ENCODE assay signal across 1 cellular context in the genomic region with DNA sequence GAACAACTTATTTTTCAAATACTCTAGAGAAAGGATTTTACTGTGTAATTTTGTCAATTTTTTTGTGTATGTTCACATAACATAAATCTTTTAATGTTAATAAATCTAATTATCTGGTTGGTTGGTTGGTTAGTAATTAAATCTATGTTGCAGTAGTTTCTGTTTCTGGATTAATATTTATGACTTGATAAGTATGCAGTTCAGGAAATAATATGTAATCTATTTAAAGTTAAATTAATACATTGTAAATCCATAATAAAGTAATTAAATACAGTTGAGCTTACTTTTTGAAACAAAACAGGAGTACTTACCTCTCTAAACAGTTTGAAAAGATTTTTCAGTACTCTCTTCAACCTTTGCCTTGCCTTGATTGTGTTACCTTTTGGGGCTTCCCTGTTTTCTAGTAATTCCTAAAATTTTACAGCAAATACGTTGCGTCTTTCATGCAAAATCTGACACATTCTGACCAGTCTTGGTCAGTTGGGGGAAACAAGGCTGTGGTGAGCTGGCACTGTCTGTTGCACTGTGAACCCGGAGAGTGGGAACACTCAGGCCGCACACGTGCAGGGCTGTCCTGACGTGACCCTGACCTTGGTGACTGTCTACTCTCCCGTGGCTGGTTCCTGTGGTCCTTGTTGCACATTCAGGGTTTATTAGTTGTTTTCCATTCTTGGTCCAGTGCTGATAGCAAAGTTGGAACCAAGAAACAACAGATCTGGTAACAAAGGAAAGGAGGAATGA.
A peak's percentile ranks its signal among the peaks of the same experiment; 100 is the strongest.
TF ChIP-seq lines count a peak whose summit lies in the region.

No MANE protein-coding gene starts in this region.

TF ChIP-seq in HepG2, 621 proteins besides CTCF, POLR2A, EP300 and RAD21 (continued from another document and continues in another):
- TF ChIP-seq CEBPG (CRISPR knock-in tag; IDR thresholded peaks at IDR 0.05) (0 out of 2 replicates have a peak, but pooled peaks have one; percentile 25), TARDBP (CRISPR knock-in tag; IDR thresholded peaks at IDR 0.05) (peak; percentile 70; the same call in 1 of the 2 replicates), CEBPB (IDR thresholded peaks at IDR 0.05; ENCODE audit: borderline replicate concordance, low read depth, low read length) (no peak), ZNF556 (CRISPR knock-in tag; IDR thresholded peaks at IDR 0.05; ENCODE audit: borderline replicate concordance) (no peak), ZSCAN9 (CRISPR knock-in tag; IDR thresholded peaks at IDR 0.05; ENCODE audit: borderline replicate concordance) (peak; percentile 24; the same call in 1 of the 2 replicates), FOXC1 (CRISPR knock-in tag; IDR thresholded peaks at IDR 0.05; ENCODE audit: borderline replicate concordance) (no peak), MBD4 (IDR thresholded peaks at IDR 0.05; ENCODE audit: borderline replicate concordance, low read length) (no peak), FOXJ3 (CRISPR knock-in tag; IDR thresholded peaks at IDR 0.05; ENCODE audit: borderline replicate concordance) (peak; percentile 15; the same call in 1 of the 2 replicates), BRD4 (CRISPR knock-in tag; IDR thresholded peaks at IDR 0.05) (no peak), NRL (CRISPR knock-in tag; IDR thresholded peaks at IDR 0.05; ENCODE audit: borderline replicate concordance) (no peak), PAF1 (CRISPR knock-in tag; IDR thresholded peaks at IDR 0.05) (no peak), ZNF44 (CRISPR knock-in tag; IDR thresholded peaks at IDR 0.05) (no peak), FOXA3 (CRISPR knock-in tag; IDR thresholded peaks at IDR 0.05) (peak; percentile 68), ASH2L (IDR thresholded peaks at IDR 0.05; ENCODE audit: insufficient read length, low read depth, low read length) (peak; percentile 53)
- TF ChIP-seq, protein P1, sequence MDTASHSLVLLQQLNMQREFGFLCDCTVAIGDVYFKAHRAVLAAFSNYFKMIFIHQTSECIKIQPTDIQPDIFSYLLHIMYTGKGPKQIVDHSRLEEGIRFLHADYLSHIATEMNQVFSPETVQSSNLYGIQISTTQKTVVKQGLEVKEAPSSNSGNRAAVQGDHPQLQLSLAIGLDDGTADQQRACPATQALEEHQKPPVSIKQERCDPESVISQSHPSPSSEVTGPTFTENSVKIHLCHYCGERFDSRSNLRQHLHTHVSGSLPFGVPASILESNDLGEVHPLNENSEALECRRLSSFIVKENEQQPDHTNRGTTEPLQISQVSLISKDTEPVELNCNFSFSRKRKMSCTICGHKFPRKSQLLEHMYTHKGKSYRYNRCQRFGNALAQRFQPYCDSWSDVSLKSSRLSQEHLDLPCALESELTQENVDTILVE (CRISPR knock-in tag; IDR thresholded peaks at IDR 0.05): no peak
- TF ChIP-seq, protein P2, sequence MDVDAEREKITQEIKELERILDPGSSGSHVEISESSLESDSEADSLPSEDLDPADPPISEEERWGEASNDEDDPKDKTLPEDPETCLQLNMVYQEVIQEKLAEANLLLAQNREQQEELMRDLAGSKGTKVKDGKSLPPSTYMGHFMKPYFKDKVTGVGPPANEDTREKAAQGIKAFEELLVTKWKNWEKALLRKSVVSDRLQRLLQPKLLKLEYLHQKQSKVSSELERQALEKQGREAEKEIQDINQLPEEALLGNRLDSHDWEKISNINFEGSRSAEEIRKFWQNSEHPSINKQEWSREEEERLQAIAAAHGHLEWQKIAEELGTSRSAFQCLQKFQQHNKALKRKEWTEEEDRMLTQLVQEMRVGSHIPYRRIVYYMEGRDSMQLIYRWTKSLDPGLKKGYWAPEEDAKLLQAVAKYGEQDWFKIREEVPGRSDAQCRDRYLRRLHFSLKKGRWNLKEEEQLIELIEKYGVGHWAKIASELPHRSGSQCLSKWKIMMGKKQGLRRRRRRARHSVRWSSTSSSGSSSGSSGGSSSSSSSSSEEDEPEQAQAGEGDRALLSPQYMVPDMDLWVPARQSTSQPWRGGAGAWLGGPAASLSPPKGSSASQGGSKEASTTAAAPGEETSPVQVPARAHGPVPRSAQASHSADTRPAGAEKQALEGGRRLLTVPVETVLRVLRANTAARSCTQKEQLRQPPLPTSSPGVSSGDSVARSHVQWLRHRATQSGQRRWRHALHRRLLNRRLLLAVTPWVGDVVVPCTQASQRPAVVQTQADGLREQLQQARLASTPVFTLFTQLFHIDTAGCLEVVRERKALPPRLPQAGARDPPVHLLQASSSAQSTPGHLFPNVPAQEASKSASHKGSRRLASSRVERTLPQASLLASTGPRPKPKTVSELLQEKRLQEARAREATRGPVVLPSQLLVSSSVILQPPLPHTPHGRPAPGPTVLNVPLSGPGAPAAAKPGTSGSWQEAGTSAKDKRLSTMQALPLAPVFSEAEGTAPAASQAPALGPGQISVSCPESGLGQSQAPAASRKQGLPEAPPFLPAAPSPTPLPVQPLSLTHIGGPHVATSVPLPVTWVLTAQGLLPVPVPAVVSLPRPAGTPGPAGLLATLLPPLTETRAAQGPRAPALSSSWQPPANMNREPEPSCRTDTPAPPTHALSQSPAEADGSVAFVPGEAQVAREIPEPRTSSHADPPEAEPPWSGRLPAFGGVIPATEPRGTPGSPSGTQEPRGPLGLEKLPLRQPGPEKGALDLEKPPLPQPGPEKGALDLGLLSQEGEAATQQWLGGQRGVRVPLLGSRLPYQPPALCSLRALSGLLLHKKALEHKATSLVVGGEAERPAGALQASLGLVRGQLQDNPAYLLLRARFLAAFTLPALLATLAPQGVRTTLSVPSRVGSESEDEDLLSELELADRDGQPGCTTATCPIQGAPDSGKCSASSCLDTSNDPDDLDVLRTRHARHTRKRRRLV (CRISPR knock-in tag; IDR thresholded peaks at IDR 0.05): no peak
- TF ChIP-seq, protein P3, sequence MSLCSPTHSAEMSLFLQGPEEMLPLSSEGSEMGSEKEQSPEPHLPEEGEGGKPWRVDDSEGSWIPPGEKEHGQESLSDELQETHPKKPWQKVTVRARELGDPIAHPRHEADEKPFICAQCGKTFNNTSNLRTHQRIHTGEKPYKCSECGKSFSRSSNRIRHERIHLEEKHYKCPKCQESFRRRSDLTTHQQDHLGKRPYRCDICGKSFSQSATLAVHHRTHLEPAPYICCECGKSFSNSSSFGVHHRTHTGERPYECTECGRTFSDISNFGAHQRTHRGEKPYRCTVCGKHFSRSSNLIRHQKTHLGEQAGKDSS (CRISPR knock-in tag; IDR thresholded peaks at IDR 0.05; ENCODE audit: borderline replicate concordance, low read depth): no peak
- TF ChIP-seq, protein P4, sequence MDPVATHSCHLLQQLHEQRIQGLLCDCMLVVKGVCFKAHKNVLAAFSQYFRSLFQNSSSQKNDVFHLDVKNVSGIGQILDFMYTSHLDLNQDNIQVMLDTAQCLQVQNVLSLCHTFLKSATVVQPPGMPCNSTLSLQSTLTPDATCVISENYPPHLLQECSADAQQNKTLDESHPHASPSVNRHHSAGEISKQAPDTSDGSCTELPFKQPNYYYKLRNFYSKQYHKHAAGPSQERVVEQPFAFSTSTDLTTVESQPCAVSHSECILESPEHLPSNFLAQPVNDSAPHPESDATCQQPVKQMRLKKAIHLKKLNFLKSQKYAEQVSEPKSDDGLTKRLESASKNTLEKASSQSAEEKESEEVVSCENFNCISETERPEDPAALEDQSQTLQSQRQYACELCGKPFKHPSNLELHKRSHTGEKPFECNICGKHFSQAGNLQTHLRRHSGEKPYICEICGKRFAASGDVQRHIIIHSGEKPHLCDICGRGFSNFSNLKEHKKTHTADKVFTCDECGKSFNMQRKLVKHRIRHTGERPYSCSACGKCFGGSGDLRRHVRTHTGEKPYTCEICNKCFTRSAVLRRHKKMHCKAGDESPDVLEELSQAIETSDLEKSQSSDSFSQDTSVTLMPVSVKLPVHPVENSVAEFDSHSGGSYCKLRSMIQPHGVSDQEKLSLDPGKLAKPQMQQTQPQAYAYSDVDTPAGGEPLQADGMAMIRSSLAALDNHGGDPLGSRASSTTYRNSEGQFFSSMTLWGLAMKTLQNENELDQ (CRISPR knock-in tag; IDR thresholded peaks at IDR 0.05; ENCODE audit: borderline replicate concordance): no peak
- TF ChIP-seq, protein P5, sequence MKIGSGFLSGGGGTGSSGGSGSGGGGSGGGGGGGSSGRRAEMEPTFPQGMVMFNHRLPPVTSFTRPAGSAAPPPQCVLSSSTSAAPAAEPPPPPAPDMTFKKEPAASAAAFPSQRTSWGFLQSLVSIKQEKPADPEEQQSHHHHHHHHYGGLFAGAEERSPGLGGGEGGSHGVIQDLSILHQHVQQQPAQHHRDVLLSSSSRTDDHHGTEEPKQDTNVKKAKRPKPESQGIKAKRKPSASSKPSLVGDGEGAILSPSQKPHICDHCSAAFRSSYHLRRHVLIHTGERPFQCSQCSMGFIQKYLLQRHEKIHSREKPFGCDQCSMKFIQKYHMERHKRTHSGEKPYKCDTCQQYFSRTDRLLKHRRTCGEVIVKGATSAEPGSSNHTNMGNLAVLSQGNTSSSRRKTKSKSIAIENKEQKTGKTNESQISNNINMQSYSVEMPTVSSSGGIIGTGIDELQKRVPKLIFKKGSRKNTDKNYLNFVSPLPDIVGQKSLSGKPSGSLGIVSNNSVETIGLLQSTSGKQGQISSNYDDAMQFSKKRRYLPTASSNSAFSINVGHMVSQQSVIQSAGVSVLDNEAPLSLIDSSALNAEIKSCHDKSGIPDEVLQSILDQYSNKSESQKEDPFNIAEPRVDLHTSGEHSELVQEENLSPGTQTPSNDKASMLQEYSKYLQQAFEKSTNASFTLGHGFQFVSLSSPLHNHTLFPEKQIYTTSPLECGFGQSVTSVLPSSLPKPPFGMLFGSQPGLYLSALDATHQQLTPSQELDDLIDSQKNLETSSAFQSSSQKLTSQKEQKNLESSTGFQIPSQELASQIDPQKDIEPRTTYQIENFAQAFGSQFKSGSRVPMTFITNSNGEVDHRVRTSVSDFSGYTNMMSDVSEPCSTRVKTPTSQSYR (CRISPR knock-in tag; IDR thresholded peaks at IDR 0.05; ENCODE audit: borderline replicate concordance): peak; percentile 35; the same call in 1 of the 2 replicates
- TF ChIP-seq, protein P6, sequence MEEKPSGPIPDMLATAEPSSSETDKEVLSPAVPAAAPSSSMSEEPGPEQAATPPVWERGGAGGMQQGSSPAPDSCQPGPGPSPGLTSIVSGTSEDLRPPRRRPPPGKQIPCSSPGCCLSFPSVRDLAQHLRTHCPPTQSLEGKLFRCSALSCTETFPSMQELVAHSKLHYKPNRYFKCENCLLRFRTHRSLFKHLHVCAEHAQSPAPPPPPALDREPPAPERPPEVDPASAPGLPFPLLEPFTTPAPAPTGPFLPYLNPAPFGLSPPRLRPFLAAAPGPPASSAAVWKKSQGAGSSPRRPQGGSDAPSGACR (CRISPR knock-in tag; IDR thresholded peaks at IDR 0.05): 0 out of 2 replicates have a peak, but pooled peaks have one; percentile 9
- TF ChIP-seq, protein P7, sequence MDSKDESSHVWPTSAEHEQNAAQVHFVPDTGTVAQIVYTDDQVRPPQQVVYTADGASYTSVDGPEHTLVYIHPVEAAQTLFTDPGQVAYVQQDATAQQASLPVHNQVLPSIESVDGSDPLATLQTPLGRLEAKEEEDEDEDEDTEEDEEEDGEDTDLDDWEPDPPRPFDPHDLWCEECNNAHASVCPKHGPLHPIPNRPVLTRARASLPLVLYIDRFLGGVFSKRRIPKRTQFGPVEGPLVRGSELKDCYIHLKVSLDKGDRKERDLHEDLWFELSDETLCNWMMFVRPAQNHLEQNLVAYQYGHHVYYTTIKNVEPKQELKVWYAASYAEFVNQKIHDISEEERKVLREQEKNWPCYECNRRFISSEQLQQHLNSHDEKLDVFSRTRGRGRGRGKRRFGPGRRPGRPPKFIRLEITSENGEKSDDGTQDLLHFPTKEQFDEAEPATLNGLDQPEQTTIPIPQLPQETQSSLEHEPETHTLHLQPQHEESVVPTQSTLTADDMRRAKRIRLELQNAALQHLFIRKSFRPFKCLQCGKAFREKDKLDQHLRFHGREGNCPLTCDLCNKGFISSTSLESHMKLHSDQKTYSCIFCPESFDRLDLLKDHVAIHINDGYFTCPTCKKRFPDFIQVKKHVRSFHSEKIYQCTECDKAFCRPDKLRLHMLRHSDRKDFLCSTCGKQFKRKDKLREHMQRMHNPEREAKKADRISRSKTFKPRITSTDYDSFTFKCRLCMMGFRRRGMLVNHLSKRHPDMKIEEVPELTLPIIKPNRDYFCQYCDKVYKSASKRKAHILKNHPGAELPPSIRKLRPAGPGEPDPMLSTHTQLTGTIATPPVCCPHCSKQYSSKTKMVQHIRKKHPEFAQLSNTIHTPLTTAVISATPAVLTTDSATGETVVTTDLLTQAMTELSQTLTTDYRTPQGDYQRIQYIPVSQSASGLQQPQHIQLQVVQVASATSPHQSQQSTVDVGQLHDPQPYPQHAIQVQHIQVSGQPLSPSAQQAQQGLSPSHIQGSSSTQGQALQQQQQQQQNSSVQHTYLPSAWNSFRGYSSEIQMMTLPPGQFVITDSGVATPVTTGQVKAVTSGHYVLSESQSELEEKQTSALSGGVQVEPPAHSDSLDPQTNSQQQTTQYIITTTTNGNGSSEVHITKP (CRISPR knock-in tag; IDR thresholded peaks at IDR 0.05; ENCODE audit: low read depth): 0 out of 2 replicates have a peak, but pooled peaks have one; percentile 22
- TF ChIP-seq, protein P8, sequence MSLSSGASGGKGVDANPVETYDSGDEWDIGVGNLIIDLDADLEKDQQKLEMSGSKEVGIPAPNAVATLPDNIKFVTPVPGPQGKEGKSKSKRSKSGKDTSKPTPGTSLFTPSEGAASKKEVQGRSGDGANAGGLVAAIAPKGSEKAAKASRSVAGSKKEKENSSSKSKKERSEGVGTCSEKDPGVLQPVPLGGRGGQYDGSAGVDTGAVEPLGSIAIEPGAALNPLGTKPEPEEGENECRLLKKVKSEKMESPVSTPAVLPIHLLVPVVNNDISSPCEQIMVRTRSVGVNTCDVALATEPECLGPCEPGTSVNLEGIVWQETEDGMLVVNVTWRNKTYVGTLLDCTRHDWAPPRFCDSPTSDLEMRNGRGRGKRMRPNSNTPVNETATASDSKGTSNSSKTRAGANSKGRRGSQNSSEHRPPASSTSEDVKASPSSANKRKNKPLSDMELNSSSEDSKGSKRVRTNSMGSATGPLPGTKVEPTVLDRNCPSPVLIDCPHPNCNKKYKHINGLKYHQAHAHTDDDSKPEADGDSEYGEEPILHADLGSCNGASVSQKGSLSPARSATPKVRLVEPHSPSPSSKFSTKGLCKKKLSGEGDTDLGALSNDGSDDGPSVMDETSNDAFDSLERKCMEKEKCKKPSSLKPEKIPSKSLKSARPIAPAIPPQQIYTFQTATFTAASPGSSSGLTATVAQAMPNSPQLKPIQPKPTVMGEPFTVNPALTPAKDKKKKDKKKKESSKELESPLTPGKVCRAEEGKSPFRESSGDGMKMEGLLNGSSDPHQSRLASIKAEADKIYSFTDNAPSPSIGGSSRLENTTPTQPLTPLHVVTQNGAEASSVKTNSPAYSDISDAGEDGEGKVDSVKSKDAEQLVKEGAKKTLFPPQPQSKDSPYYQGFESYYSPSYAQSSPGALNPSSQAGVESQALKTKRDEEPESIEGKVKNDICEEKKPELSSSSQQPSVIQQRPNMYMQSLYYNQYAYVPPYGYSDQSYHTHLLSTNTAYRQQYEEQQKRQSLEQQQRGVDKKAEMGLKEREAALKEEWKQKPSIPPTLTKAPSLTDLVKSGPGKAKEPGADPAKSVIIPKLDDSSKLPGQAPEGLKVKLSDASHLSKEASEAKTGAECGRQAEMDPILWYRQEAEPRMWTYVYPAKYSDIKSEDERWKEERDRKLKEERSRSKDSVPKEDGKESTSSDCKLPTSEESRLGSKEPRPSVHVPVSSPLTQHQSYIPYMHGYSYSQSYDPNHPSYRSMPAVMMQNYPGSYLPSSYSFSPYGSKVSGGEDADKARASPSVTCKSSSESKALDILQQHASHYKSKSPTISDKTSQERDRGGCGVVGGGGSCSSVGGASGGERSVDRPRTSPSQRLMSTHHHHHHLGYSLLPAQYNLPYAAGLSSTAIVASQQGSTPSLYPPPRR (CRISPR knock-in tag; IDR thresholded peaks at IDR 0.05; ENCODE audit: borderline replicate concordance): peak; percentile 33; the same call in 1 of the 2 replicates
- TF ChIP-seq, protein P9, sequence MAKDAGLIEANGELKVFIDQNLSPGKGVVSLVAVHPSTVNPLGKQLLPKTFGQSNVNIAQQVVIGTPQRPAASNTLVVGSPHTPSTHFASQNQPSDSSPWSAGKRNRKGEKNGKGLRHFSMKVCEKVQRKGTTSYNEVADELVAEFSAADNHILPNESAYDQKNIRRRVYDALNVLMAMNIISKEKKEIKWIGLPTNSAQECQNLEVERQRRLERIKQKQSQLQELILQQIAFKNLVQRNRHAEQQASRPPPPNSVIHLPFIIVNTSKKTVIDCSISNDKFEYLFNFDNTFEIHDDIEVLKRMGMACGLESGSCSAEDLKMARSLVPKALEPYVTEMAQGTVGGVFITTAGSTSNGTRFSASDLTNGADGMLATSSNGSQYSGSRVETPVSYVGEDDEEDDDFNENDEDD (CRISPR knock-in tag; IDR thresholded peaks at IDR 0.05; ENCODE audit: borderline replicate concordance): peak; percentile 74; the same call in 1 of the 2 replicates
